1 cellular context compared by ENCODE assay signal in genomic region chr1:116418091-116418830, GRCh38.
TF ChIP-seq lines count a peak whose summit lies in the region.

No MANE protein-coding gene starts in this region.

TF ChIP-seq in HepG2, 621 proteins besides CTCF, POLR2A, EP300 and RAD21 (continued from another document and continues in another):
- TF ChIP-seq ETS1 (CRISPR knock-in tag; IDR thresholded peaks at IDR 0.05) (0 out of 2 replicates have a peak, but pooled peaks have one; percentile 55), NFE2L2 (IDR thresholded peaks at IDR 0.05; ENCODE audit: low read length) (no peak), ZNF788 (CRISPR knock-in tag; IDR thresholded peaks at IDR 0.05; ENCODE audit: borderline replicate concordance) (peak; percentile 83; the same call in 1 of the 2 replicates), ZNF12 (CRISPR knock-in tag; IDR thresholded peaks at IDR 0.05) (no peak), GTF2F1 (IDR thresholded peaks at IDR 0.05; ENCODE audit: low read length) (no peak), ZNF615 (CRISPR knock-in tag; IDR thresholded peaks at IDR 0.05; ENCODE audit: borderline replicate concordance) (0 out of 2 replicates have a peak, but pooled peaks have one; percentile 10), AFF4 (CRISPR knock-in tag; IDR thresholded peaks at IDR 0.05) (0 out of 2 replicates have a peak, but pooled peaks have one; percentile 61), ZNF263 (CRISPR knock-in tag; IDR thresholded peaks at IDR 0.05) (peak; percentile 62; the same call in 1 of the 2 replicates), IKZF4 (CRISPR knock-in tag; IDR thresholded peaks at IDR 0.05; ENCODE audit: borderline replicate concordance, low read depth, not compliant biosample characterization) (peak; percentile 39), ZNF232 (CRISPR knock-in tag; IDR thresholded peaks at IDR 0.05; ENCODE audit: borderline replicate concordance) (peak; percentile 73; the same call in 1 of the 2 replicates), ZNF160 (CRISPR knock-in tag; IDR thresholded peaks at IDR 0.05) (peak; percentile 35; the same call in 1 of the 2 replicates), CAMTA2 (CRISPR knock-in tag; IDR thresholded peaks at IDR 0.05; ENCODE audit: borderline replicate concordance) (peak; percentile 67; the same call in 1 of the 2 replicates), PCBP1 (IDR thresholded peaks at IDR 0.05; ENCODE audit: borderline replicate concordance, low read depth, low read length) (0 out of 2 replicates have a peak, but pooled peaks have one; percentile 29), MAZ (IDR thresholded peaks at IDR 0.05; ENCODE audit: borderline replicate concordance, low read depth, low read length) (peak; percentile 32; the same call in 1 of the 2 replicates), MAZ (CRISPR knock-in tag; IDR thresholded peaks at IDR 0.05; ENCODE audit: low read depth) (peak; percentile 75; the same call in 1 of the 2 replicates), ELF3 (CRISPR knock-in tag; IDR thresholded peaks at IDR 0.05) (peak; percentile 87), NFKBIZ (CRISPR knock-in tag; IDR thresholded peaks at IDR 0.05) (peak; percentile 65; the same call in 1 of the 2 replicates), AHDC1 (CRISPR knock-in tag; IDR thresholded peaks at IDR 0.05; ENCODE audit: borderline replicate concordance) (0 out of 2 replicates have a peak, but pooled peaks have one; percentile 56), RFX1 (IDR thresholded peaks at IDR 0.05) (no peak), ZNF552 (CRISPR knock-in tag; IDR thresholded peaks at IDR 0.05; ENCODE audit: borderline replicate concordance) (no peak), ZBTB26 (CRISPR knock-in tag; IDR thresholded peaks at IDR 0.05; ENCODE audit: borderline replicate concordance) (peak; percentile 77; the same call in 1 of the 2 replicates), NR1H2 (CRISPR knock-in tag; IDR thresholded peaks at IDR 0.05; ENCODE audit: borderline replicate concordance, low read depth) (0 out of 2 replicates have a peak, but pooled peaks have one; percentile 46), SETDB1 (CRISPR knock-in tag; IDR thresholded peaks at IDR 0.05; ENCODE audit: borderline replicate concordance) (no peak), ZGPAT (CRISPR knock-in tag; IDR thresholded peaks at IDR 0.05) (peak; percentile 85), PHF5A (CRISPR knock-in tag; IDR thresholded peaks at IDR 0.05; ENCODE audit: low read depth, unreplicated experiment) (peak; percentile 64), TMF1 (CRISPR knock-in tag; IDR thresholded peaks at IDR 0.05; ENCODE audit: low read depth) (peak; percentile 90), ZNF496 (CRISPR knock-in tag; IDR thresholded peaks at IDR 0.05; ENCODE audit: insufficient replicate concordance) (no peak), GABPA (IDR thresholded peaks at IDR 0.05; ENCODE audit: low read depth, low read length) (no peak), GABPA (CRISPR knock-in tag; IDR thresholded peaks at IDR 0.05; ENCODE audit: low read depth) (peak; percentile 74; the same call in 1 of the 2 replicates), HNRNPL (IDR thresholded peaks at IDR 0.05; ENCODE audit: low read depth, low read length) (peak; percentile 91), ZBTB40 (IDR thresholded peaks at IDR 0.05) (no peak), ZBTB40 (CRISPR knock-in tag; IDR thresholded peaks at IDR 0.05) (peak; percentile 93), SP1 (IDR thresholded peaks at IDR 0.05) (no peak), SP1 (CRISPR knock-in tag; IDR thresholded peaks at IDR 0.05) (peak; percentile 63), ETV6 (CRISPR knock-in tag; conservative IDR thresholded peaks at IDR 0.05) (peak; percentile 84; the same call in 1 of the 2 replicates), ZNF614 (CRISPR knock-in tag; IDR thresholded peaks at IDR 0.05; ENCODE audit: borderline replicate concordance) (peak; percentile 32; the same call in 1 of the 2 replicates), PHF8 (CRISPR knock-in tag; IDR thresholded peaks at IDR 0.05) (peak; percentile 97)
